20 cellular contexts compared by ENCODE assay signal in genomic region chr19:42054205-42054604, GRCh38.
"Had no signal": no experiment of that assay in that cellular context is flagged by ENCODE, and none has a peak within 500 bp of the region (broad histone marks: within the 10 kb centered on the region; RNA-seq: fewer than 3 reads in every experiment).

No MANE protein-coding gene starts in this region.

- H3K4me3 ChIP-seq: SJSA1, SK-N-MC had no signal

- DNase-seq: Kasumi-1, MV-4-11, NCI-H1048, NCI-H1105, NCI-H1417, NCI-H1436 treated with DMSO at 0.1 percent for 48 hours, NCI-H1694, NCI-H187 treated with DMSO at 0.1 percent for 48 hours, NCI-H2029 treated with DMSO at 0.1 percent for 48 hours, NCI-H2227 treated with DMSO at 0.1 percent for 48 hours, NCI-H524, NCI-H69, NCI-H774, Right ventricle myocardium superior, RPMI8226, SIG-M5 had no signal

- H3K36me3 ChIP-seq: SJSA1 had no signal

- H3K4me1 ChIP-seq: SJSA1 had no signal

- H3K9ac ChIP-seq: KMS-11 had no signal

- H3K9me3 ChIP-seq: SJSA1 had no signal

- H3K27ac ChIP-seq: HL-60, KMS-11, SJSA1, SK-N-MC had no signal

- H3K4me2 ChIP-seq: KMS-11 had no signal
